ENCODE assay signal across 15 cellular contexts in the genomic region with DNA sequence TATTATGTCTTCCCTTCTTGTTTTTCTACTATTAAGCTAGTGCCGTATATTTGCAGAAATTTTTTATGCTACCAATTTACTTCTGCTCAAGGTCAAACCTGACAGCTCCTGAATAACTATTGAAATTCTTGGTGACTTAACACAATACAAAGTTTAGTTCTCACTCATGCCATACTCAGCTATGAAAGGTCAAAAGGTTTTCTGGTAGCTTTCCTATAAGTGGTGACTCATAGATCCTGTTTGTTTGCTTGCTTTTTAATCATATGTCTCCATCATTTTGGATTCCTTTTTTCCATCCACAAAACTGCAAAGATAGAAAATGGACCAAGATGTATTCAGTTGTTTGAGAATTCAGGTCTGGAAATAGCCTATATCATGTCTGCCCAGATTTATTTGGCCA.
A peak's percentile ranks its signal among the peaks of the same experiment; 100 is the strongest.
DNase-seq lines count a peak whose midpoint lies in the region; ATAC-seq and TF ChIP-seq lines count a peak whose summit lies in the region.
"Had no signal": no experiment of that assay in that cellular context is flagged by ENCODE, and none has a peak within 500 bp of the region (broad histone marks: within the 10 kb centered on the region; RNA-seq: fewer than 3 reads in every experiment).

No MANE protein-coding gene starts in this region.

- H3K4me3 ChIP-seq in fibroblast of mammary gland (ENCODE audit: control insufficient read depth, low read depth, low read length) (no peak overlapping the region), retinal pigment epithelial cell (ENCODE audit: low read length) (no peak overlapping the region), gastroesophageal sphincter (no peak overlapping the region)
- H3K4me3 ChIP-seq: GM23248, K562 had no signal

- DNase-seq in H4 (ENCODE audit: low spot score) (peak; percentile 16), astrocyte of the hippocampus (ENCODE audit: low read depth, low spot score) (peak; percentile 14), fibroblast of mammary gland (ENCODE audit: low read depth) (peak; percentile 44), retinal pigment epithelial cell (ENCODE audit: low read depth) (peak; percentile 6), DMS153 treated with DMSO at 0.1 percent for 48 hours (lab: John Stamatoyannopoulos, UW; ENCODE audit: unreplicated experiment) (no peak), hippocampal formation (lab: John Stamatoyannopoulos, UW) (no peak)
- DNase-seq: Calu3; CD4-positive, alpha-beta T cell; GM23248; NCI-H1048; NCI-H2107; NCI-H345; NCI-H526 treated with DMSO at 0.1 percent for 48 hours had no signal

- no peak overlapping the region for H3K27ac ChIP-seq in gastroesophageal sphincter
- H3K27ac ChIP-seq: GM23248 had no signal

- H3K36me3 ChIP-seq in gastroesophageal sphincter = no peaks in the 10 kb centered on the region

- H3K27me3 ChIP-seq in gastroesophageal sphincter = no peaks in the 10 kb centered on the region

- no peaks in the 10 kb centered on the region for H3K4me1 ChIP-seq in gastroesophageal sphincter

- no peak for TF ChIP-seq POLR2A in gastroesophageal sphincter (IDR thresholded peaks at IDR 0.05)

- no peaks in the 10 kb centered on the region for H3K9me3 ChIP-seq in gastroesophageal sphincter

- TF ChIP-seq EP300 in gastroesophageal sphincter (IDR thresholded peaks at IDR 0.05) = no peak

- ATAC-seq in gastroesophageal sphincter = no peak
- ATAC-seq: K562 had no signal

- TF ChIP-seq CTCF in fibroblast of mammary gland (conservative IDR thresholded peaks at IDR 0.05; ENCODE audit: control insufficient read depth, insufficient read depth, low read depth, low read length) (no peak), retinal pigment epithelial cell (conservative IDR thresholded peaks at IDR 0.05; ENCODE audit: low read depth, low read length) (no peak), gastroesophageal sphincter (IDR thresholded peaks at IDR 0.05) (no peak)

- WGBS in gastroesophageal sphincter (ENCODE audit: low coverage in 1 of 2), 2 donors = 55 to 59% methylated on average over 1 of the region's 1 CpG

Comparison
In these comparisons a context has a peak if more than half of its experiments do, and no peak if none do; other contexts are left out.
1. DNase-seq: peak in H4 (single experiment), astrocyte of the hippocampus (single experiment), fibroblast of mammary gland (single experiment) and retinal pigment epithelial cell (single experiment); none in DMS153 treated with DMSO at 0.1 percent for 48 hours (single experiment) and hippocampal formation (0 of 2).